Comparison of ENCODE assay signal across 18 cellular contexts in the genomic region with DNA sequence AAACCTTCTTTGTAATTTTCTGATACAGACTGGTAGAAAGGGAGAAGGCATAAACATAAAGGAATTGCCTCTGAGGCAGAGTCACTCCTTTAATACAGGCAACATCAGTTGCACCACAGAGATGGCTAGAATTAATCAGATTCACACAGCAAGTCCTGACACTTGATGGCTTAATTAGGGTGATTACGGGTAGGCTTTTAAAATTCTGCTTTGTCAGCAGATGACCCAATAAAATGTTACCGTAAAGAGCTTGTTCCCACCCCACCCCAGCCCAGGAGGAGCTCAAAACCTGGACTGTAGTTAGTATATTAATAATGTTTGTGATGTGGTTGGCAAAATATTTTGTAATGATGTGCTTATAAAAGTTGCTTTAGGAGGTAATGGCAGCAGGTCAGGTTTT. TPM values are rescaled to one million over a fixed set of nuclear protein-coding genes. Genes with fewer than 3 reads are reported as not detected.
DNase-seq lines count a peak whose midpoint lies in the region; ATAC-seq and TF ChIP-seq lines count a peak whose summit lies in the region.
"Had no signal": no experiment of that assay in that cellular context is flagged by ENCODE, and none has a peak within 500 bp of the region (broad histone marks: within the 10 kb centered on the region; RNA-seq: fewer than 3 reads in every experiment).

No MANE protein-coding gene starts in this region.

- no peak overlapping the region for H3K4me3 Mint-ChIP-seq in activated CD4-positive, alpha-beta T cell treated with anti-CD3 and anti-CD28 coated beads, Interleukin-2, amount 10 ng/mL, durations not matched to agents 24 days and 14 days
- no peak overlapping the region for H3K4me3 Mint-ChIP-seq in endodermal cell
- H3K4me3 Mint-ChIP-seq: B cell; CD4-positive, CD25-positive, alpha-beta regulatory T cell; CD8-positive, alpha-beta T cell had no signal

- no peak overlapping the region for H3K9ac ChIP-seq in endodermal cell (ENCODE audit: extremely low read depth, low read length, poor library complexity, severe bottlenecking)
- H3K9ac ChIP-seq: BLaER1 had no signal

- H3K27ac ChIP-seq in esophagus muscularis mucosa (replicated peaks in 1 of 4), result no peak overlapping the region
- H3K27ac ChIP-seq in endodermal cell (ENCODE audit: low read depth, low read length), result no peak overlapping the region
- H3K27ac ChIP-seq: BLaER1, C4-2B had no signal

- H3K27me3 ChIP-seq in esophagus muscularis mucosa, result no peaks in the 10 kb centered on the region
- no peaks in the 10 kb centered on the region for H3K27me3 ChIP-seq in endodermal cell (ENCODE audit: control insufficient read depth, insufficient read depth, low read length, poor library complexity, severe bottlenecking)
- H3K27me3 ChIP-seq: BLaER1 had no signal

- H3K4me1 ChIP-seq in esophagus muscularis mucosa, result no peaks in the 10 kb centered on the region
- no peaks in the 10 kb centered on the region for H3K4me1 ChIP-seq in endodermal cell (ENCODE audit: control insufficient read depth, insufficient read depth, low read length)
- H3K4me1 ChIP-seq: BLaER1, Caco-2, HAP-1 had no signal

- H3K4me3 ChIP-seq in esophagus muscularis mucosa (no peak overlapping the region), endodermal cell (ENCODE audit: low read length) (no peak overlapping the region)
- H3K4me3 ChIP-seq: BLaER1, HAP-1 had no signal

- CTCF ChIA-PET in HEK293T (lab: Yijun Ruan, JAX), result no interaction called here

- H3K9me3 Mint-ChIP-seq in activated CD4-positive, alpha-beta T cell treated with anti-CD3 and anti-CD28 coated beads, Interleukin-2, amount 10 ng/mL, durations not matched to agents 24 days and 14 days, result no peaks in the 10 kb centered on the region
- no peaks in the 10 kb centered on the region for H3K9me3 Mint-ChIP-seq in endodermal cell
- H3K9me3 Mint-ChIP-seq: CD4-positive, CD25-positive, alpha-beta regulatory T cell; CD8-positive, alpha-beta T cell had no signal

- TF ChIP-seq POLR2A in esophagus muscularis mucosa (IDR thresholded peaks at IDR 0.05; ENCODE audit: low read depth), result no peak

- H3K9me3 ChIP-seq in esophagus muscularis mucosa, result no peaks in the 10 kb centered on the region
- no peaks in the 10 kb centered on the region for H3K9me3 ChIP-seq in endodermal cell (ENCODE audit: control insufficient read depth, low read length)
- H3K9me3 ChIP-seq: BLaER1, Caco-2, HAP-1 had no signal

- TF ChIP-seq CTCF in esophagus muscularis mucosa (IDR thresholded peaks at IDR 0.05), result no peak
- TF ChIP-seq CTCF in endodermal cell (conservative IDR thresholded peaks at IDR 0.05), result no peak

- POLR2A ChIA-PET in HEK293T (lab: Yijun Ruan, JAX), result no interaction called here

- H3K4me1 Mint-ChIP-seq in activated CD4-positive, alpha-beta T cell treated with anti-CD3 and anti-CD28 coated beads, Interleukin-2, amount 10 ng/mL, durations not matched to agents 24 days and 14 days, result peaks cover under 1% of the 10 kb centered on the region
- H3K4me1 Mint-ChIP-seq in endodermal cell, result peaks cover 6% of the 10 kb centered on the region
- H3K4me1 Mint-ChIP-seq: B cell; CD4-positive, CD25-positive, alpha-beta regulatory T cell had no signal

- intact Hi-C loops in activated CD4-positive, alpha-beta T cell treated with anti-CD3 and anti-CD28 coated beads, Interleukin-2, amount 10 ng/mL, durations not matched to agents 24 days and 14 days (cut with micrococcal nuclease), result no loop called here
- intact Hi-C loops in esophagus muscularis mucosa (cut with DNase I), result no loop called here

- peaks cover 32% of the 10 kb centered on the region for H3K27me3 Mint-ChIP-seq in activated CD4-positive, alpha-beta T cell treated with anti-CD3 and anti-CD28 coated beads, Interleukin-2, amount 10 ng/mL, durations not matched to agents 24 days and 14 days
- H3K27me3 Mint-ChIP-seq in endodermal cell (ENCODE audit: insufficient read depth), result no peaks in the 10 kb centered on the region

- H3K36me3 ChIP-seq in esophagus muscularis mucosa (no peaks in the 10 kb centered on the region), endodermal cell (ENCODE audit: control insufficient read depth, insufficient read depth, low read length) (no peaks in the 10 kb centered on the region)
- H3K36me3 ChIP-seq: BLaER1, HAP-1 had no signal

- 81% methylated on average over 2 of the region's 2 CpGs for WGBS in esophagus muscularis mucosa
- 98 to 100% methylated on average over 2 of the region's 2 CpGs for WGBS in endodermal cell (ENCODE audit: insufficient coverage in 1 of 2, insufficient read length in 1 of 2), 2 experiments

- no peak for ATAC-seq in GM19455 (IDR thresholded peaks at IDR 0.05; ENCODE audit: unreplicated experiment)
- ATAC-seq: CD8-positive, alpha-beta T cell had no signal

- no peak for TF ChIP-seq EP300 in esophagus muscularis mucosa (IDR thresholded peaks at IDR 0.05)

- H3K27ac Mint-ChIP-seq in activated CD4-positive, alpha-beta T cell treated with anti-CD3 and anti-CD28 coated beads, Interleukin-2, amount 10 ng/mL, durations not matched to agents 24 days and 14 days, result no peak overlapping the region
- H3K27ac Mint-ChIP-seq in endodermal cell, result no peak overlapping the region
- H3K27ac Mint-ChIP-seq: B cell; CD4-positive, CD25-positive, alpha-beta regulatory T cell; CD8-positive, alpha-beta T cell had no signal

- H3K36me3 Mint-ChIP-seq in activated CD4-positive, alpha-beta T cell treated with anti-CD3 and anti-CD28 coated beads, Interleukin-2, amount 10 ng/mL, durations not matched to agents 24 days and 14 days (ENCODE audit: low read depth), result no peaks in the 10 kb centered on the region
- no peaks in the 10 kb centered on the region for H3K36me3 Mint-ChIP-seq in endodermal cell (ENCODE audit: low read depth)
- H3K36me3 Mint-ChIP-seq: CD4-positive, CD25-positive, alpha-beta regulatory T cell; CD8-positive, alpha-beta T cell had no signal

- peak; percentile 20 for DNase-seq in activated CD4-positive, alpha-beta T cell treated with anti-CD3 and anti-CD28 coated beads, Interleukin-2, amount 10 ng/mL, durations not matched to agents 24 days and 14 days
- DNase-seq in activated CD4-positive, alpha-beta T cell treated with anti-CD3 and anti-CD28 coated beads, Interleukin-2, amount 50 U/mL, for 4 hours, result no peak
- no peak for DNase-seq in HEK293T (ENCODE audit: extremely low spot score)
- peak; percentile 30 for DNase-seq in SW480 (ENCODE audit: low spot score)
- DNase-seq in esophagus muscularis mucosa (ENCODE audit: extremely low spot score), result peak; percentile 55
- no peak for DNase-seq in endodermal cell
- DNase-seq: Caco-2; CD4-positive, CD25-positive, alpha-beta regulatory T cell; CD8-positive, alpha-beta T cell; DMS53; DMS79 treated with DMSO at 0.1 percent for 48 hours; GF-D8; GOT3 had no signal

TF ChIP-seq in HEK293T, 16 proteins besides CTCF, POLR2A, EP300 and RAD21:
- TF ChIP-seq, protein P1, sequence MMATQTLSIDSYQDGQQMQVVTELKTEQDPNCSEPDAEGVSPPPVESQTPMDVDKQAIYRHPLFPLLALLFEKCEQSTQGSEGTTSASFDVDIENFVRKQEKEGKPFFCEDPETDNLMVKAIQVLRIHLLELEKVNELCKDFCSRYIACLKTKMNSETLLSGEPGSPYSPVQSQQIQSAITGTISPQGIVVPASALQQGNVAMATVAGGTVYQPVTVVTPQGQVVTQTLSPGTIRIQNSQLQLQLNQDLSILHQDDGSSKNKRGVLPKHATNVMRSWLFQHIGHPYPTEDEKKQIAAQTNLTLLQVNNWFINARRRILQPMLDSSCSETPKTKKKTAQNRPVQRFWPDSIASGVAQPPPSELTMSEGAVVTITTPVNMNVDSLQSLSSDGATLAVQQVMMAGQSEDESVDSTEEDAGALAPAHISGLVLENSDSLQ (IDR thresholded peaks at IDR 0.05), result peak; percentile 64
- no peak for TF ChIP-seq NFRKB (IDR thresholded peaks at IDR 0.05)

RNA-seq across cellular contexts. Expression of gene BTG3, which starts 9.3 kb away (rescaled TPM):
- 74.4 and 80.5 TPM in 2 replicates for total RNA-seq in activated CD4-positive, alpha-beta T cell treated with anti-CD3 and anti-CD28 coated beads, Interleukin-2, amount 10 ng/mL, durations not matched to agents 24 days and 14 days
- total RNA-seq in esophagus muscularis mucosa (10 to 100 TPM; 17.2 to 44.2 (median 34.1) TPM), endodermal cell (10 to 100 TPM; 35.1 to 54.3 TPM)
- 87.4 TPM for polyA plus RNA-seq in endodermal cell (2013, experiment 1 of 2)
- 85.6 TPM for polyA plus RNA-seq in endodermal cell (2013, experiment 2 of 2)

Comparison
In these comparisons a context has a peak if more than half of its experiments do, and no peak if none do; other contexts are left out.
1. DNase-seq: peak in activated CD4-positive, alpha-beta T cell treated with anti-CD3 and anti-CD28 coated beads, Interleukin-2, amount 10 ng/mL, durations not matched to agents 24 days and 14 days (single experiment), SW480 (single experiment) and esophagus muscularis mucosa (single experiment); none in activated CD4-positive, alpha-beta T cell treated with anti-CD3 and anti-CD28 coated beads, Interleukin-2, amount 50 U/mL, for 4 hours (0 of 2), HEK293T (single experiment) and endodermal cell (single experiment).